In genomic region chr10:80099295-80099694, GRCh38 we compare ENCODE assay signal across 4 cellular contexts. TPM values are rescaled to one million over a fixed set of nuclear protein-coding genes. Genes with fewer than 3 reads are reported as not detected.
"Had no signal": no experiment of that assay in that cellular context is flagged by ENCODE, and none has a peak within 500 bp of the region (broad histone marks: within the 10 kb centered on the region; RNA-seq: fewer than 3 reads in every experiment).

No MANE protein-coding gene starts in this region.

RNA-seq across cellular contexts. Expression of gene PLAC9, which starts 33.2 kb away (rescaled TPM):
- total RNA-seq: kidney epithelial cell; mononuclear cell; naive thymus-derived CD4-positive, alpha-beta T cell had no signal
- polyA plus RNA-seq: immature natural killer cell; naive thymus-derived CD4-positive, alpha-beta T cell had no signal
